9 cellular contexts compared by ENCODE assay signal in genomic region chr11:2379471-2380174, GRCh38. TPM values are rescaled to one million over a fixed set of nuclear protein-coding genes. Genes with fewer than 3 reads are reported as not detected.
A peak's percentile ranks its signal among the peaks of the same experiment; 100 is the strongest.
DNase-seq lines count a peak whose midpoint lies in the region; ATAC-seq lines count a peak whose summit lies in the region.
"Had no signal": no experiment of that assay in that cellular context is flagged by ENCODE, and none has a peak within 500 bp of the region (broad histone marks: within the 10 kb centered on the region; RNA-seq: fewer than 3 reads in every experiment).

No MANE protein-coding gene starts in this region.

- peak overlapping the region; percentile 69 for H3K27ac Mint-ChIP-seq in activated naive CD4-positive, alpha-beta T cell treated with anti-CD3 and anti-CD28 coated beads, Interleukin-2, amount 10 ng/mL, durations not matched to agents 7 days and 5 days
- peak overlapping the region; percentile 88 for H3K27ac Mint-ChIP-seq in dendritic cell treated with granulocyte-macrophage colony-stimulating factor and Interleukin-4, amounts not matched to agents 40 ng/mL and 50 ng/mL, for 4 days

- H3K4me3 ChIP-seq in muscle layer of colon (ENCODE audit: low read depth in 1 of 2, low read length in 2 of 2): peak overlapping the region; percentile 3 to 48
- no peak overlapping the region for H3K4me3 ChIP-seq in urinary bladder (ENCODE audit: low read depth, low read length)

- peaks cover 39% of the 10 kb centered on the region for H3K4me1 Mint-ChIP-seq in activated naive CD4-positive, alpha-beta T cell treated with anti-CD3 and anti-CD28 coated beads, Interleukin-2, amount 10 ng/mL, durations not matched to agents 7 days and 5 days
- H3K4me1 Mint-ChIP-seq in dendritic cell treated with granulocyte-macrophage colony-stimulating factor and Interleukin-4, amounts not matched to agents 40 ng/mL and 50 ng/mL, for 4 days (ENCODE audit: low read depth): peaks cover 73% of the 10 kb centered on the region

- 39% methylated on average over 11 of the region's 11 CpGs for WGBS in urinary bladder

- peak overlapping the region; percentile 10 for H3K4me3 Mint-ChIP-seq in activated naive CD4-positive, alpha-beta T cell treated with anti-CD3 and anti-CD28 coated beads, Interleukin-2, amount 10 ng/mL, durations not matched to agents 7 days and 5 days
- H3K4me3 Mint-ChIP-seq in dendritic cell treated with granulocyte-macrophage colony-stimulating factor and Interleukin-4, amounts not matched to agents 40 ng/mL and 50 ng/mL, for 4 days: peak overlapping the region; percentile 71

- H3K9me3 ChIP-seq in muscle layer of colon (ENCODE audit: low read length): no peaks in the 10 kb centered on the region

- no peak for DNase-seq in activated naive CD4-positive, alpha-beta T cell treated with anti-CD3 and anti-CD28 coated beads, Interleukin-2, amount 10 ng/mL, durations not matched to agents 7 days and 5 days
- no peak for DNase-seq in activated naive CD4-positive, alpha-beta T cell treated with Interleukin-2 at 50 U/mL for 16 hours
- DNase-seq in cerebellum (ENCODE audit: low spot score) (no peak), dedifferentiated amniotic fluid mesenchymal stem cell (ENCODE audit: extremely low spot score) (no peak)
- DNase-seq: MV-4-11 had no signal

- no peaks in the 10 kb centered on the region for H3K27me3 ChIP-seq in muscle layer of colon (ENCODE audit: control insufficient read depth in 1 of 2, insufficient read depth in 2 of 2, low read length in 2 of 2)

- no peak for ATAC-seq in GM21423 (IDR thresholded peaks at IDR 0.05; ENCODE audit: unreplicated experiment)

- H3K27ac ChIP-seq in muscle layer of colon (ENCODE audit: low read depth, low read length): peak overlapping the region; percentile 96
- peak overlapping the region; percentile 28 for H3K27ac ChIP-seq in urinary bladder (ENCODE audit: low read depth)

- peaks cover 5% of the 10 kb centered on the region for H3K36me3 ChIP-seq in muscle layer of colon (ENCODE audit: insufficient read depth, low read length)
- no peaks in the 10 kb centered on the region for H3K36me3 ChIP-seq in urinary bladder (ENCODE audit: insufficient read depth)

- peaks cover 64% of the 10 kb centered on the region for H3K4me1 ChIP-seq in muscle layer of colon (ENCODE audit: insufficient read depth, low read length)
- H3K4me1 ChIP-seq in urinary bladder (ENCODE audit: insufficient read depth): no peaks in the 10 kb centered on the region

- peak overlapping the region; percentile 86 for H3K9ac ChIP-seq in muscle layer of colon (ENCODE audit: low read length)

- no peaks in the 10 kb centered on the region for H3K9me3 Mint-ChIP-seq in activated naive CD4-positive, alpha-beta T cell treated with anti-CD3 and anti-CD28 coated beads, Interleukin-2, amount 10 ng/mL, durations not matched to agents 7 days and 5 days
- H3K9me3 Mint-ChIP-seq in dendritic cell treated with granulocyte-macrophage colony-stimulating factor and Interleukin-4, amounts not matched to agents 40 ng/mL and 50 ng/mL, for 4 days: no peaks in the 10 kb centered on the region

- peaks cover 6% of the 10 kb centered on the region for H3K36me3 Mint-ChIP-seq in activated naive CD4-positive, alpha-beta T cell treated with anti-CD3 and anti-CD28 coated beads, Interleukin-2, amount 10 ng/mL, durations not matched to agents 7 days and 5 days
- H3K36me3 Mint-ChIP-seq in dendritic cell treated with granulocyte-macrophage colony-stimulating factor and Interleukin-4, amounts not matched to agents 40 ng/mL and 50 ng/mL, for 4 days (ENCODE audit: low read depth): peaks cover 34% of the 10 kb centered on the region

- CTCF ChIA-PET in activated naive CD4-positive, alpha-beta T cell treated with anti-CD3 and anti-CD28 coated beads, Interleukin-2, amount 10 ng/mL, durations not matched to agents 7 days and 5 days (lab: Charles Lee): interaction anchor here (1.4 kb wide), 1 partner anchor 185 kb away, joined by 3 read pairs; no protein-coding TSS in a partner anchor

- intact Hi-C loops in dendritic cell treated with granulocyte-macrophage colony-stimulating factor and Interleukin-4, amounts not matched to agents 40 ng/mL and 50 ng/mL, for 4 days (cut with micrococcal nuclease): loop anchor here (2.0 kb wide), 1 partner anchor 21 kb away; the partner anchor contains the start of gene TSSC4

- peaks cover 14% of the 10 kb centered on the region for H3K27me3 Mint-ChIP-seq in activated naive CD4-positive, alpha-beta T cell treated with anti-CD3 and anti-CD28 coated beads, Interleukin-2, amount 10 ng/mL, durations not matched to agents 7 days and 5 days
- peaks cover 20% of the 10 kb centered on the region for H3K27me3 Mint-ChIP-seq in dendritic cell treated with granulocyte-macrophage colony-stimulating factor and Interleukin-4, amounts not matched to agents 40 ng/mL and 50 ng/mL, for 4 days

RNA-seq across cellular contexts. Expression of gene CD81, which starts 2.5 kb away (rescaled TPM):
- total RNA-seq in urinary bladder (251 TPM), cerebellum (90.7 TPM)
- 1,145 TPM for polyA plus RNA-seq in urinary bladder

RNA-seq across cellular contexts. Expression of gene TSSC4, which starts 20.9 kb away (rescaled TPM):
- total RNA-seq in urinary bladder: 16.6 TPM
- polyA plus RNA-seq in urinary bladder: 61.7 TPM
- total RNA-seq in cerebellum: 17.2 TPM
